ENCODE assay signal across 16 cellular contexts in the genomic region with DNA sequence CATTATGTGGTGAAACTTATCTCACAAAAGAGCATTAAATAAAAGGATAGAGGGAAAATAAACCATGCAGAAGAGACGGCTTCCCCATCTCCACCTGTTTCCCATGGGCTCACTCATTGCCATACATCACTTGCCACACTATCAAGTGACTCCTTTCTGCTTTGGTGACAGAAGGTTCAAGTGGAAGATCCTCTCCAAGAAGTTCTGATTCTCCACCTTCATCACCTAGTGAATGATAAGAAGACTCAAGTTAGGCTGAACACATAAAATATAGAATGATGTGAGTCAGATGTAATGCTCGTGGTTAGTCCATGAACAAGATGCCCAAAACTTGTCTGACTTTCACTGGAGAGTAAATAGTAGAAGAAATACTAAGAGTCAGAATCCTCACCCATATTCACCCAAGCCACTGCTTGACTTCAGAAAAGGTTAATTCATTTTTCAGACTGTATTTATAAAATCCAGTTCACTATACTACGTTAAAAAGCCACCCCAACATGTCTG.
"Had no signal": no experiment of that assay in that cellular context is flagged by ENCODE, and none has a peak within 500 bp of the region (broad histone marks: within the 10 kb centered on the region; RNA-seq: fewer than 3 reads in every experiment).

No MANE protein-coding gene starts in this region.

- ATAC-seq: activated CD8-positive, alpha-beta T cell treated with anti-CD3 and anti-CD28 coated beads, Interleukin-2, amount 10 ng/mL, durations not matched to agents 7 days and 5 days; gastroesophageal sphincter; heart right ventricle; right cardiac atrium had no signal

- H3K4me3 ChIP-seq: gastroesophageal sphincter, heart right ventricle, skin epidermis had no signal

- H3K27ac Mint-ChIP-seq: activated CD8-positive, alpha-beta T cell treated with anti-CD3 and anti-CD28 coated beads, Interleukin-2, amount 10 ng/mL, durations not matched to agents 7 days and 5 days; endodermal cell; progenitor cell of endocrine pancreas; type B pancreatic cell had no signal

- H3K9me3 Mint-ChIP-seq: endodermal cell, nephron, type B pancreatic cell had no signal

- H3K27me3 Mint-ChIP-seq: progenitor cell of endocrine pancreas, type B pancreatic cell had no signal

- H3K4me3 Mint-ChIP-seq: activated CD8-positive, alpha-beta T cell treated with anti-CD3 and anti-CD28 coated beads, Interleukin-2, amount 10 ng/mL, durations not matched to agents 7 days and 5 days; endodermal cell; nephron; type B pancreatic cell had no signal

- H3K27me3 ChIP-seq: gastroesophageal sphincter, heart right ventricle had no signal

- H3K9me3 ChIP-seq: gastroesophageal sphincter, heart right ventricle had no signal

- DNase-seq: activated CD8-positive, alpha-beta T cell treated with anti-CD3 and anti-CD28 coated beads, Interleukin-2, amount 10 ng/mL, durations not matched to agents 7 days and 5 days; activated effector memory CD4-positive, alpha-beta T cell treated with Interleukin-2 at 50 U/mL for 16 hours; aorta; endodermal cell; heart right ventricle; nucleus accumbens; right cardiac atrium; stimulated activated CD4-positive, alpha-beta T cell treated with anti-CD3 and anti-CD28 coated beads, Interleukin-15, amount 100 ng/mL, for 24 hours; stimulated activated CD4-positive, alpha-beta T cell treated with anti-CD3 and anti-CD28 coated beads, Interleukin-4, amount 100 ng/mL, for 1 hour; stimulated activated naive CD4-positive, alpha-beta T cell treated with Interleukin-2 at 50 U/mL for 16 hours; substantia nigra had no signal
